Comparison of ENCODE assay signal across 10 cellular contexts in genomic region chr15:36407647-36408046, GRCh38.
DNase-seq lines count a peak whose midpoint lies in the region; ATAC-seq, FAIRE-seq and TF ChIP-seq lines count a peak whose summit lies in the region.
"Had no signal": no experiment of that assay in that cellular context is flagged by ENCODE, and none has a peak within 500 bp of the region (broad histone marks: within the 10 kb centered on the region; RNA-seq: fewer than 3 reads in every experiment).

No MANE protein-coding gene starts in this region.

- H3K4me3 Mint-ChIP-seq in nephron: no peak overlapping the region

- peak overlapping the region; percentile 27 to 34; a peak in 3 of 4 replicates for H3K4me2 ChIP-seq in H1 (ENCODE audit: insufficient read depth in 1 of 2, low read depth in 2 of 2, low read length in 2 of 2)

- H3K9me3 ChIP-seq in H1 (ENCODE audit: insufficient read depth in 2 of 2, low read depth in 1 of 2, low read length in 1 of 2) (0 out of 4 replicates have a peak, but pooled peaks cover 0 to 3% of the 10 kb centered on the region in 2 experiments), left ventricle myocardium inferior (replicated peaks) (no peaks in the 10 kb centered on the region)
- H3K9me3 ChIP-seq: suprapubic skin had no signal

- H4K91ac ChIP-seq in H1 (replicated peaks; ENCODE audit: insufficient read length, low read length): no peak overlapping the region

- peak; percentile 67 for DNase-seq in GM04503 (ENCODE audit: low read depth)
- peak; percentile 47 for DNase-seq in NCI-H226
- DNase-seq in H1 (ENCODE audit: low read depth in 1 of 2, low spot score in 2 of 2): no peak
- DNase-seq in COLO668 (lab: John Stamatoyannopoulos, UW; ENCODE audit: unreplicated experiment): no peak
- DNase-seq in left ventricle myocardium inferior: no peak
- DNase-seq: NCI-H2081 treated with DMSO at 0.1 percent for 48 hours had no signal

- H4K20me1 ChIP-seq in H1 (replicated peaks in 1 of 2; ENCODE audit: control insufficient read depth in 1 of 2, insufficient read depth in 2 of 2, low read length in 2 of 2): no peaks in the 10 kb centered on the region

- CTCF ChIA-PET in H1 (lab: Charles Lee; ENCODE audit: partially characterized antibody): interaction anchor here (0.6 kb wide), 2 partner anchors 30 to 350 kb away, joined by 3 read pairs; no protein-coding TSS in a partner anchor

- FAIRE-seq in H1 (lab: Jason Lieb, UNC): peak; percentile 45

- H3K4me3 ChIP-seq in H1 (ENCODE audit: extremely low read depth in 1 of 4, insufficient read depth in 2 of 4, low read depth in 3 of 4, low read length in 4 of 4): no peak overlapping the region
- H3K4me3 ChIP-seq in left ventricle myocardium inferior: no peak overlapping the region
- H3K4me3 ChIP-seq: suprapubic skin had no signal

- no peak overlapping the region for H2AFZ ChIP-seq in H1 (ENCODE audit: low read length)

- no peak overlapping the region for H3K9ac ChIP-seq in H1 (replicated peaks in 1 of 4; ENCODE audit: extremely low read depth in 1 of 4, low read depth in 3 of 4, low read length in 3 of 4)

- intact Hi-C loops in left ventricle myocardium inferior (cut with micrococcal nuclease): no loop called here

- ATAC-seq in HG03442 (IDR thresholded peaks at IDR 0.05; ENCODE audit: unreplicated experiment): no peak
- no peak for ATAC-seq in HG03196 (IDR thresholded peaks at IDR 0.05; ENCODE audit: unreplicated experiment)

- no peak overlapping the region for H3K4ac ChIP-seq in H1 (replicated peaks; ENCODE audit: insufficient read length, low read depth, low read length)

- no peaks in the 10 kb centered on the region for H3K27me3 ChIP-seq in H1 (replicated peaks in 1 of 4; ENCODE audit: control insufficient read depth in 3 of 4, extremely low read depth in 1 of 4, insufficient read depth in 3 of 4, low read length in 3 of 4)
- no peaks in the 10 kb centered on the region for H3K27me3 ChIP-seq in left ventricle myocardium inferior (ENCODE audit: low read depth)
- H3K27me3 ChIP-seq: suprapubic skin had no signal

- no peak overlapping the region for H3K18ac ChIP-seq in H1 (ENCODE audit: extremely low read depth, low read length)

- H3K79me1 ChIP-seq in H1 (ENCODE audit: low read depth, low read length): no peaks in the 10 kb centered on the region

- no peak overlapping the region for H2BK15ac ChIP-seq in H1 (ENCODE audit: low read length)

- POLR2A ChIA-PET in H1 (lab: Charles Lee; ENCODE audit: partially characterized antibody): no interaction called here

- H3K27ac ChIP-seq in H1 (ENCODE audit: low read depth, low read length): no peak overlapping the region
- no peak overlapping the region for H3K27ac ChIP-seq in left ventricle myocardium inferior (replicated peaks)
- H3K27ac ChIP-seq: suprapubic skin had no signal

- no peak for TF ChIP-seq RAD21 in H1 (IDR thresholded peaks at IDR 0.05 in 1 of 2, conservative IDR thresholded peaks at IDR 0.05 in 1 of 2; ENCODE audit: low read depth in 2 of 2, low read length in 2 of 2)

- no peak overlapping the region for H3K23ac ChIP-seq in H1 (ENCODE audit: insufficient read length)

- no peak for TF ChIP-seq EP300 in H1 (IDR thresholded peaks at IDR 0.05; ENCODE audit: borderline replicate concordance in 1 of 2, low read depth in 2 of 2, low read length in 2 of 2)

- no peak overlapping the region for H4K5ac ChIP-seq in H1 (ENCODE audit: insufficient read length, low read depth, low read length)

- peaks cover 5% of the 10 kb centered on the region for H3K4me1 Mint-ChIP-seq in nephron

- no peak overlapping the region for H3K56ac ChIP-seq in H1 (replicated peaks; ENCODE audit: insufficient read length, low read depth, low read length)

- peak overlapping the region in 2 of 3 experiments; percentile 18 to 41 for H3K27ac Mint-ChIP-seq in nephron

- no peak overlapping the region for H2BK12ac ChIP-seq in H1 (ENCODE audit: low read depth, low read length)

- H4K8ac ChIP-seq in H1 (ENCODE audit: extremely low read depth, insufficient read depth, low read length): no peak overlapping the region

- no peak overlapping the region for H2AK5ac ChIP-seq in H1 (ENCODE audit: low read depth, low read length)

- no peaks in the 10 kb centered on the region for H3K27me3 Mint-ChIP-seq in nephron (ENCODE audit: low read depth)

- no peak overlapping the region for H2BK20ac ChIP-seq in H1 (ENCODE audit: low read length)

- no peaks in the 10 kb centered on the region for H3K36me3 ChIP-seq in H1 (ENCODE audit: control insufficient read depth in 2 of 4, insufficient read depth in 4 of 4, low read length in 3 of 4)
- no peaks in the 10 kb centered on the region for H3K36me3 ChIP-seq in left ventricle myocardium inferior
- H3K36me3 ChIP-seq: suprapubic skin had no signal

- no peaks in the 10 kb centered on the region for H3K36me3 Mint-ChIP-seq in nephron (ENCODE audit: low read depth)

- H3K9me3 Mint-ChIP-seq in nephron: peaks cover 2% of the 10 kb centered on the region

- no peak overlapping the region for H2BK120ac ChIP-seq in H1 (replicated peaks; ENCODE audit: low read depth, low read length)

- peak overlapping the region; percentile 17; the same call in 1 of the 2 replicates for H2BK5ac ChIP-seq in H1 (ENCODE audit: low read depth, low read length)

- no peak overlapping the region for H3K14ac ChIP-seq in H1 (ENCODE audit: insufficient read length)

- H3K4me1 ChIP-seq in H1 (replicated peaks in 1 of 4; ENCODE audit: control insufficient read depth in 3 of 4, insufficient read depth in 4 of 4, low read length in 3 of 4) (peaks cover 5 to 17% (median 7%) of the 10 kb centered on the region in 4 experiments), left ventricle myocardium inferior (no peaks in the 10 kb centered on the region)
- H3K4me1 ChIP-seq: suprapubic skin had no signal

- no peaks in the 10 kb centered on the region for H3K79me2 ChIP-seq in H1 (ENCODE audit: control insufficient read depth in 1 of 2, insufficient read depth in 2 of 2, low read length in 2 of 2)

- H3K23me2 ChIP-seq in H1 (ENCODE audit: low read depth, low read length): no peaks in the 10 kb centered on the region

- TF ChIP-seq POLR2A in H1 (IDR thresholded peaks at IDR 0.05; ENCODE audit: control extremely low read depth in 1 of 2, low read depth in 2 of 2, low read length in 2 of 2): no peak

- TF ChIP-seq CTCF in H1 (IDR thresholded peaks at IDR 0.05; ENCODE audit: control extremely low read depth in 1 of 3, insufficient read depth in 1 of 3, low read depth in 1 of 3, low read length in 3 of 3) (no peak), nephron (IDR thresholded peaks at IDR 0.05; ENCODE audit: unreplicated experiment in 3 of 3) (no peak), left ventricle myocardium inferior (IDR thresholded peaks at IDR 0.05; ENCODE audit: borderline replicate concordance) (no peak)

- 20% methylated on average over 4 of the region's 4 CpGs; no CpG with 5 or more reads in 1 of the 2 experiments for WGBS in H1 (ENCODE audit: extremely low coverage in 1 of 2, insufficient coverage in 1 of 2, insufficient read length in 1 of 2, insufficient replicate concordance in 2 of 2, low coverage in 1 of 2, low lambda C conversion rate in 2 of 2, missing lambda C conversion rate in 1 of 2), 2 experiments

TF ChIP-seq in H1, 55 proteins besides CTCF, POLR2A, EP300 and RAD21:
- TF ChIP-seq NANOG (IDR thresholded peaks at IDR 0.05; ENCODE audit: insufficient read depth, low read depth, low read length, poor library complexity, severe bottlenecking) (no peak), TBP (IDR thresholded peaks at IDR 0.05; ENCODE audit: low read depth, low read length) (no peak), MAX (IDR thresholded peaks at IDR 0.05) (no peak), RXRA (IDR thresholded peaks at IDR 0.05; ENCODE audit: insufficient read depth, low read depth, low read length) (no peak), TAF1 (IDR thresholded peaks at IDR 0.05; ENCODE audit: low read depth, low read length) (no peak), SP1 (IDR thresholded peaks at IDR 0.05; ENCODE audit: low read depth, low read length) (no peak), HDAC6 (IDR thresholded peaks at IDR 0.05; ENCODE audit: low read depth, low read length) (no peak), POLR2AphosphoS5 (IDR thresholded peaks at IDR 0.05; ENCODE audit: low read depth, low read length) (no peak), TAF7 (optimal IDR thresholded peaks at IDR 0.05; ENCODE audit: borderline replicate concordance, low read depth, low read length) (no peak)

Comparison
In these comparisons a context has a peak if more than half of its experiments do, and no peak if none do; other contexts are left out.
1. DNase-seq: peak in GM04503 (single experiment) and NCI-H226 (single experiment); none in H1 (0 of 2), COLO668 (single experiment) and left ventricle myocardium inferior (single experiment).